ENCODE assay signal across 8 cellular contexts in the genomic region with DNA sequence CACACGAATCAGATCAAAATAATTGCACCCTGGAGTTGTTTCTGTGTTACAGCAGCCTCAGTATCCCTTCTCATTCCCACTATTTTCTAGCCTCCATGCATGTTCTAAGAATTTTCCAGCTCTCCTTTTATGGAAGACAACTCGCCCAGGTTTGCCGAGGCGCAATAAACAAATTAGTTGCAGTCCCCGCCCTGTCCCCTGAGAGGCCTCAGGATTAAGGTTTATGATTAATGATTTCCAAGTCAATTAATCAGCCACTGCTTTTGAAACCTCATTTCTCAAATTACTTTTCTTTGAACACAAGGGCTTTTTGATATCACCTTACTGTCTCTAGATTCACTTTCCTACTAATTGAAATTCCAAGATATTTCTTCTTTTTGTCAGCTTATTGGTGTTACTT.
"Had no signal": no experiment of that assay in that cellular context is flagged by ENCODE, and none has a peak within 500 bp of the region (broad histone marks: within the 10 kb centered on the region; RNA-seq: fewer than 3 reads in every experiment).

No MANE protein-coding gene starts in this region.

- H3K27ac ChIP-seq: GM23248, HL-60 had no signal

- H3K4me3 Mint-ChIP-seq: HFFc6, IgD-negative memory B cell had no signal

- H3K4me3 ChIP-seq: GM23248, HAP-1 had no signal

- FAIRE-seq: HepG2 had no signal

- H3K4me1 Mint-ChIP-seq: IgD-negative memory B cell had no signal

- H3K9me3 ChIP-seq: HAP-1 had no signal

- H3K27ac Mint-ChIP-seq: HFFc6, IgD-negative memory B cell had no signal

- H3K36me3 ChIP-seq: HAP-1 had no signal

- H3K4me1 ChIP-seq: HAP-1 had no signal

- DNase-seq: GM23248, GOT3, H7, HFFc6 had no signal
